Comparison of ENCODE assay signal across 1 cellular context in genomic region chr19:17334414-17335409, GRCh38.
TF ChIP-seq lines count a peak whose summit lies in the region.

Gene ANO8 (minus strand): TSS chr19:17334855. CDS start chr19:17334670, 185 bp downstream.

TF ChIP-seq in GM12878, 131 proteins besides CTCF, POLR2A, EP300 and RAD21 (continued from another document and continues in another):
- TF ChIP-seq JUNB (IDR thresholded peaks at IDR 0.05) (no peak), RELA (IDR thresholded peaks at IDR 0.05; ENCODE audit: borderline replicate concordance, partially characterized antibody) (no peak), CREB1 (IDR thresholded peaks at IDR 0.05; ENCODE audit: low read depth) (peak; percentile 93), USF1 (IDR thresholded peaks at IDR 0.05; ENCODE audit: borderline replicate concordance, extremely low read length, insufficient read depth, low read depth, low read length) (no peak), YY1 (IDR thresholded peaks at IDR 0.05; ENCODE audit: low read depth, low read length) (peak; percentile 21; the same call in 1 of the 2 replicates), REST (IDR thresholded peaks at IDR 0.05; ENCODE audit: low read depth, low read length) (no peak), ZZZ3 (IDR thresholded peaks at IDR 0.05; ENCODE audit: control insufficient read depth, insufficient read length, low read depth) (no peak), HDGF (IDR thresholded peaks at IDR 0.05) (peak; percentile 85; the same call in 1 of the 2 replicates), POLR2AphosphoS2 (IDR thresholded peaks at IDR 0.05; ENCODE audit: low read depth, low read length) (no peak), MYC (IDR thresholded peaks at IDR 0.05; ENCODE audit: insufficient read depth, insufficient read length, insufficient replicate concordance, low read length, severe bottlenecking) (no peak), YBX1 (IDR thresholded peaks at IDR 0.05) (no peak), ZBTB33 (IDR thresholded peaks at IDR 0.05) (no peak), ZBTB11 (CRISPR knock-in tag; IDR thresholded peaks at IDR 0.05) (no peak), PAX5 (IDR thresholded peaks at IDR 0.05; ENCODE audit: borderline replicate concordance, low read depth, low read length) (peak; percentile 42; the same call in 1 of the 2 replicates), FOS (IDR thresholded peaks at IDR 0.05; ENCODE audit: borderline replicate concordance, extremely low read depth, insufficient read length) (no peak), SMAD5 (IDR thresholded peaks at IDR 0.05; ENCODE audit: low read depth) (no peak), JUND (IDR thresholded peaks at IDR 0.05; ENCODE audit: low read depth, low read length) (no peak), ESRRA (IDR thresholded peaks at IDR 0.05; ENCODE audit: low read length) (no peak), POU2F2 (IDR thresholded peaks at IDR 0.05; ENCODE audit: borderline replicate concordance, low read depth, low read length) (0 out of 3 replicates have a peak, but pooled peaks have one; percentile 39), TCF7 (IDR thresholded peaks at IDR 0.05; ENCODE audit: borderline replicate concordance) (no peak), TCF3 (IDR thresholded peaks at IDR 0.05; ENCODE audit: borderline replicate concordance, insufficient read depth, low read depth, low read length) (0 out of 2 replicates have a peak, but pooled peaks have one; percentile 52), RB1 (IDR thresholded peaks at IDR 0.05; ENCODE audit: borderline replicate concordance) (peak; percentile 65; the same call in 1 of the 2 replicates), NFYA (IDR thresholded peaks at IDR 0.05; ENCODE audit: borderline replicate concordance, low read depth, low read length) (no peak), ZNF384 (IDR thresholded peaks at IDR 0.05; ENCODE audit: borderline replicate concordance, low read depth, low read length) (no peak), RUNX3 (IDR thresholded peaks at IDR 0.05; ENCODE audit: low read length) (peak; percentile 60), SMAD1 (IDR thresholded peaks at IDR 0.05; ENCODE audit: low read depth, partially characterized antibody) (no peak), E2F4 (IDR thresholded peaks at IDR 0.05; ENCODE audit: low read depth, low read length) (0 out of 2 replicates have a peak, but pooled peaks have one; percentile 36), IKZF1 (conservative IDR thresholded peaks at IDR 0.05) (peak; percentile 96), POLR2AphosphoS5 (IDR thresholded peaks at IDR 0.05; ENCODE audit: low read length) (no peak), USF2 (IDR thresholded peaks at IDR 0.05; ENCODE audit: borderline replicate concordance, low read depth, low read length) (no peak), MEF2A (IDR thresholded peaks at IDR 0.05; ENCODE audit: insufficient read depth, low read depth, low read length) (no peak), ZSCAN29 (IDR thresholded peaks at IDR 0.05) (0 out of 2 replicates have a peak, but pooled peaks have one; percentile 61), ZNF622 (IDR thresholded peaks at IDR 0.05) (no peak), FOXK2 (IDR thresholded peaks at IDR 0.05) (no peak), ATF7 (IDR thresholded peaks at IDR 0.05; ENCODE audit: low read depth) (peak; percentile 62; the same call in 1 of the 2 replicates), HCFC1 (IDR thresholded peaks at IDR 0.05; ENCODE audit: low read length) (peak; percentile 39; the same call in 1 of the 2 replicates)
- TF ChIP-seq, protein P1, sequence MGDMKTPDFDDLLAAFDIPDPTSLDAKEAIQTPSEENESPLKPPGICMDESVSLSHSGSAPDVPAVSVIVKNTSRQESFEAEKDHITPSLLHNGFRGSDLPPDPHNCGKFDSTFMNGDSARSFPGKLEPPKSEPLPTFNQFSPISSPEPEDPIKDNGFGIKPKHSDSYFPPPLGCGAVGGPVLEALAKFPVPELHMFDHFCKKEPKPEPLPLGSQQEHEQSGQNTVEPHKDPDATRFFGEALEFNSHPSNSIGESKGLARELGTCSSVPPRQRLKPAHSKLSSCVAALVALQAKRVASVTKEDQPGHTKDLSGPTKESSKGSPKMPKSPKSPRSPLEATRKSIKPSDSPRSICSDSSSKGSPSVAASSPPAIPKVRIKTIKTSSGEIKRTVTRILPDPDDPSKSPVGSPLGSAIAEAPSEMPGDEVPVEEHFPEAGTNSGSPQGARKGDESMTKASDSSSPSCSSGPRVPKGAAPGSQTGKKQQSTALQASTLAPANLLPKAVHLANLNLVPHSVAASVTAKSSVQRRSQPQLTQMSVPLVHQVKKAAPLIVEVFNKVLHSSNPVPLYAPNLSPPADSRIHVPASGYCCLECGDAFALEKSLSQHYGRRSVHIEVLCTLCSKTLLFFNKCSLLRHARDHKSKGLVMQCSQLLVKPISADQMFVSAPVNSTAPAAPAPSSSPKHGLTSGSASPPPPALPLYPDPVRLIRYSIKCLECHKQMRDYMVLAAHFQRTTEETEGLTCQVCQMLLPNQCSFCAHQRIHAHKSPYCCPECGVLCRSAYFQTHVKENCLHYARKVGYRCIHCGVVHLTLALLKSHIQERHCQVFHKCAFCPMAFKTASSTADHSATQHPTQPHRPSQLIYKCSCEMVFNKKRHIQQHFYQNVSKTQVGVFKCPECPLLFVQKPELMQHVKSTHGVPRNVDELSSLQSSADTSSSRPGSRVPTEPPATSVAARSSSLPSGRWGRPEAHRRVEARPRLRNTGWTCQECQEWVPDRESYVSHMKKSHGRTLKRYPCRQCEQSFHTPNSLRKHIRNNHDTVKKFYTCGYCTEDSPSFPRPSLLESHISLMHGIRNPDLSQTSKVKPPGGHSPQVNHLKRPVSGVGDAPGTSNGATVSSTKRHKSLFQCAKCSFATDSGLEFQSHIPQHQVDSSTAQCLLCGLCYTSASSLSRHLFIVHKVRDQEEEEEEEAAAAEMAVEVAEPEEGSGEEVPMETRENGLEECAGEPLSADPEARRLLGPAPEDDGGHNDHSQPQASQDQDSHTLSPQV (IDR thresholded peaks at IDR 0.05) = no peak; the same call in 1 of the 2 replicates
- TF ChIP-seq, protein P2, sequence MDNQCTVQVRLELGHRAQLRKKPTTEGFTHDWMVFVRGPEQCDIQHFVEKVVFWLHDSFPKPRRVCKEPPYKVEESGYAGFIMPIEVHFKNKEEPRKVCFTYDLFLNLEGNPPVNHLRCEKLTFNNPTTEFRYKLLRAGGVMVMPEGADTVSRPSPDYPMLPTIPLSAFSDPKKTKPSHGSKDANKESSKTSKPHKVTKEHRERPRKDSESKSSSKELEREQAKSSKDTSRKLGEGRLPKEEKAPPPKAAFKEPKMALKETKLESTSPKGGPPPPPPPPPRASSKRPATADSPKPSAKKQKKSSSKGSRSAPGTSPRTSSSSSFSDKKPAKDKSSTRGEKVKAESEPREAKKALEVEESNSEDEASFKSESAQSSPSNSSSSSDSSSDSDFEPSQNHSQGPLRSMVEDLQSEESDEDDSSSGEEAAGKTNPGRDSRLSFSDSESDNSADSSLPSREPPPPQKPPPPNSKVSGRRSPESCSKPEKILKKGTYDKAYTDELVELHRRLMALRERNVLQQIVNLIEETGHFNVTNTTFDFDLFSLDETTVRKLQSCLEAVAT (IDR thresholded peaks at IDR 0.05) = peak; percentile 59; the same call in 1 of the 2 replicates
- TF ChIP-seq, protein P3, sequence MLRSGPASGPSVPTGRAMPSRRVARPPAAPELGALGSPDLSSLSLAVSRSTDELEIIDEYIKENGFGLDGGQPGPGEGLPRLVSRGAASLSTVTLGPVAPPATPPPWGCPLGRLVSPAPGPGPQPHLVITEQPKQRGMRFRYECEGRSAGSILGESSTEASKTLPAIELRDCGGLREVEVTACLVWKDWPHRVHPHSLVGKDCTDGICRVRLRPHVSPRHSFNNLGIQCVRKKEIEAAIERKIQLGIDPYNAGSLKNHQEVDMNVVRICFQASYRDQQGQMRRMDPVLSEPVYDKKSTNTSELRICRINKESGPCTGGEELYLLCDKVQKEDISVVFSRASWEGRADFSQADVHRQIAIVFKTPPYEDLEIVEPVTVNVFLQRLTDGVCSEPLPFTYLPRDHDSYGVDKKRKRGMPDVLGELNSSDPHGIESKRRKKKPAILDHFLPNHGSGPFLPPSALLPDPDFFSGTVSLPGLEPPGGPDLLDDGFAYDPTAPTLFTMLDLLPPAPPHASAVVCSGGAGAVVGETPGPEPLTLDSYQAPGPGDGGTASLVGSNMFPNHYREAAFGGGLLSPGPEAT (IDR thresholded peaks at IDR 0.05; ENCODE audit: low read depth) = peak; percentile 85
